In the genomic region with DNA sequence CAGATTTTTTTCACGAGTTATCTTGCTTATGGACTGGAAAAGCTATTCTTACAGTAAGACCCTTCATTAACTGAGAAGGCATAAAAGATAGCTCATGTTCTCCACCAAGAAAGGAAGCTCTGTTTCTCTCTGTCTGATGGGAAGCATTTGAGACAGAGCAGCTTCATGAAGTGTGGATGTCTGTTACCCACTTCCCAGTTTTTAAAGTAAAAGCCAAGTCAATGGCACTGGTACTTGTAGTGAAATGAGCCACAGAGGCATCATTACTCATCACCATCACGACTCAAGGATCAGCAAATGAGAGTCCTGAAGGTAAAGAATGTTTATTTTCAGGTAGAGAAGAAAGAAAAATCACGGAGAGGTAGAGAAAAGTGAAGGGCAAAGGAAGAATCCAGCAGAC, we compare ENCODE assay signal across 1 cellular context.
TF ChIP-seq lines count a peak whose summit lies in the region.

No MANE protein-coding gene starts in this region.

TF ChIP-seq in GM12878, 131 proteins besides CTCF, POLR2A, EP300 and RAD21 (continued from another document):
- TF ChIP-seq SKIL (IDR thresholded peaks at IDR 0.05; ENCODE audit: low read depth, poor library complexity, severe bottlenecking) (peak; percentile 34), CHD1 (IDR thresholded peaks at IDR 0.05; ENCODE audit: low read depth, low read length) (no peak), IRF5 (IDR thresholded peaks at IDR 0.05; ENCODE audit: borderline replicate concordance) (no peak), KDM1A (IDR thresholded peaks at IDR 0.05; ENCODE audit: borderline replicate concordance) (no peak), CREM (IDR thresholded peaks at IDR 0.05; ENCODE audit: low read depth) (0 out of 2 replicates have a peak, but pooled peaks have one; percentile 20), FOXM1 (IDR thresholded peaks at IDR 0.05; ENCODE audit: low read depth, low read length) (peak; percentile 57; the same call in 1 of the 2 replicates), E2F4 (IDR thresholded peaks at IDR 0.05; ENCODE audit: low read depth, low read length) (no peak), SUPT20H (IDR thresholded peaks at IDR 0.05; ENCODE audit: borderline replicate concordance, control insufficient read depth, low read depth, low read length) (no peak), SUZ12 (IDR thresholded peaks at IDR 0.05; ENCODE audit: unreplicated experiment) (no peak), EED (IDR thresholded peaks at IDR 0.05; ENCODE audit: low read depth) (peak; percentile 37; the same call in 1 of the 2 replicates), HCFC1 (IDR thresholded peaks at IDR 0.05; ENCODE audit: low read length) (no peak)
- TF ChIP-seq, protein P1, sequence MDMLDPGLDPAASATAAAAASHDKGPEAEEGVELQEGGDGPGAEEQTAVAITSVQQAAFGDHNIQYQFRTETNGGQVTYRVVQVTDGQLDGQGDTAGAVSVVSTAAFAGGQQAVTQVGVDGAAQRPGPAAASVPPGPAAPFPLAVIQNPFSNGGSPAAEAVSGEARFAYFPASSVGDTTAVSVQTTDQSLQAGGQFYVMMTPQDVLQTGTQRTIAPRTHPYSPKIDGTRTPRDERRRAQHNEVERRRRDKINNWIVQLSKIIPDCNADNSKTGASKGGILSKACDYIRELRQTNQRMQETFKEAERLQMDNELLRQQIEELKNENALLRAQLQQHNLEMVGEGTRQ (IDR thresholded peaks at IDR 0.05; ENCODE audit: borderline replicate concordance, low read depth, low read length), result no peak
- TF ChIP-seq, protein P2, sequence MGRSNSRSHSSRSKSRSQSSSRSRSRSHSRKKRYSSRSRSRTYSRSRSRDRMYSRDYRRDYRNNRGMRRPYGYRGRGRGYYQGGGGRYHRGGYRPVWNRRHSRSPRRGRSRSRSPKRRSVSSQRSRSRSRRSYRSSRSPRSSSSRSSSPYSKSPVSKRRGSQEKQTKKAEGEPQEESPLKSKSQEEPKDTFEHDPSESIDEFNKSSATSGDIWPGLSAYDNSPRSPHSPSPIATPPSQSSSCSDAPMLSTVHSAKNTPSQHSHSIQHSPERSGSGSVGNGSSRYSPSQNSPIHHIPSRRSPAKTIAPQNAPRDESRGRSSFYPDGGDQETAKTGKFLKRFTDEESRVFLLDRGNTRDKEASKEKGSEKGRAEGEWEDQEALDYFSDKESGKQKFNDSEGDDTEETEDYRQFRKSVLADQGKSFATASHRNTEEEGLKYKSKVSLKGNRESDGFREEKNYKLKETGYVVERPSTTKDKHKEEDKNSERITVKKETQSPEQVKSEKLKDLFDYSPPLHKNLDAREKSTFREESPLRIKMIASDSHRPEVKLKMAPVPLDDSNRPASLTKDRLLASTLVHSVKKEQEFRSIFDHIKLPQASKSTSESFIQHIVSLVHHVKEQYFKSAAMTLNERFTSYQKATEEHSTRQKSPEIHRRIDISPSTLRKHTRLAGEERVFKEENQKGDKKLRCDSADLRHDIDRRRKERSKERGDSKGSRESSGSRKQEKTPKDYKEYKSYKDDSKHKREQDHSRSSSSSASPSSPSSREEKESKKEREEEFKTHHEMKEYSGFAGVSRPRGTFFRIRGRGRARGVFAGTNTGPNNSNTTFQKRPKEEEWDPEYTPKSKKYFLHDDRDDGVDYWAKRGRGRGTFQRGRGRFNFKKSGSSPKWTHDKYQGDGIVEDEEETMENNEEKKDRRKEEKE (IDR thresholded peaks at IDR 0.05), result no peak
